ENCODE assay signal across 8 cellular contexts in the genomic region with DNA sequence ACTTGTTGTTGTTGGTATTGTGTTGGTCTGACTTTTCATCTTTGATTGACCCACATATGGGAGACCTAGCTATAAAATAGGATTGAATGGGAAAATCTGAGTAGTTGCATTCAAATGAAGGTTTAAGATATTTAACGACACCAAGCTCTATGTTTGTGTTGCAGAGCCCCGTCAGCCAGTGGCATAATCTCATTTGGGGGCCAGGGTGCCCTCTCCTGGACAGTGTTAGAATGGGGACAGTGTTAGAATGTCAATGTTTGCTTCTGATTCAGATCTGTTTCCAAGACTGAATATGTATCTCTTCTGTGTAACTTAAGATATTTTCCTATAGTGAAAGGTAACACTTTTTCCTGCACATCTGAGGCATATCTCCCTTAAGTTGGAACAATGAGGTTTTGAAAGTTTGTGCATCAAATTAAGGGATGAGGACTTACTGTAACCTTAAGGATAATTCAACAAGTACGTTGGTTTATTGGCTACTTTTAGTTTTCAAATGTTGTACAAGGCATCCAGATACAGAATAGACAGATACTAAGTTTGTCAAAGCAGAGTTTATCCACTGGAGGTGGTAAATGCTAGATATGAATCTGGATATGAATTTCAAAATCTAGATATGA. TPM values are rescaled to one million over a fixed set of nuclear protein-coding genes. Genes with fewer than 3 reads are reported as not detected.
DNase-seq lines count a peak whose midpoint lies in the region; ATAC-seq and TF ChIP-seq lines count a peak whose summit lies in the region.

No MANE protein-coding gene starts in this region.

- no peak overlapping the region for H3K4me2 ChIP-seq in OCI-LY1 (ENCODE audit: low read length)

- H4K20me1 ChIP-seq in OCI-LY1 (ENCODE audit: insufficient read depth, low read length), result no peaks in the 10 kb centered on the region

- DNase-seq in NCI-H1092 treated with DMSO at 0.1 percent for 48 hours (lab: John Stamatoyannopoulos, UW) (peak; percentile 12), NCI-H1092 (lab: John Stamatoyannopoulos, UW) (no peak), HFF-Myc (ENCODE audit: extremely low read depth, low read depth) (no peak), fibroblast of villous mesenchyme (ENCODE audit: low read depth) (peak; percentile 34), omental fat pad (ENCODE audit: low spot score) (peak; percentile 66), vagina (ENCODE audit: extremely low spot score in 2 of 2) (no peak)
- peak; percentile 69 to 73 for DNase-seq in activated T-cell treated with anti-CD3 and anti-CD28 coated beads, Interleukin-2, amount 50 U/mL, for 48 hours

- H3F3A ChIP-seq in OCI-LY1 (ENCODE audit: insufficient read depth, low read length), result no peaks in the 10 kb centered on the region

- H3K79me2 ChIP-seq in OCI-LY1 (ENCODE audit: insufficient read depth, low read length), result no peaks in the 10 kb centered on the region

- no peak overlapping the region for H3K4me3 ChIP-seq in HFF-Myc (replicated peaks; ENCODE audit: low read depth, low read length)
- H3K4me3 ChIP-seq in OCI-LY1 (ENCODE audit: low read depth, low read length, poor library complexity, severe bottlenecking), result no peak overlapping the region
- no peak overlapping the region for H3K4me3 ChIP-seq in fibroblast of villous mesenchyme (ENCODE audit: low read depth, low read length)
- no peak overlapping the region for H3K4me3 ChIP-seq in vagina

- TF ChIP-seq POLR2A in vagina (IDR thresholded peaks at IDR 0.05), result no peak

- peak; percentile 54 for ATAC-seq in omental fat pad (ENCODE audit: low FRiP score)

- no peaks in the 10 kb centered on the region for H3K9me2 ChIP-seq in OCI-LY1 (ENCODE audit: low read depth, low read length)

- TF ChIP-seq CTCF in HFF-Myc (IDR thresholded peaks at IDR 0.05; ENCODE audit: low read depth, low read length, missing control alignments) (peak; percentile 68), OCI-LY1 (IDR thresholded peaks at IDR 0.05; ENCODE audit: low read length) (peak; percentile 81), fibroblast of villous mesenchyme (IDR thresholded peaks at IDR 0.05; ENCODE audit: insufficient read depth, low read depth, low read length) (peak; percentile 64), omental fat pad (IDR thresholded peaks at IDR 0.05) (no peak), vagina (IDR thresholded peaks at IDR 0.05) (peak in 2 of 3 experiments; percentile 23 to 65)

- H3K9me3 ChIP-seq in OCI-LY1 (ENCODE audit: low read length) (no peaks in the 10 kb centered on the region), vagina (no peaks in the 10 kb centered on the region)

- H3K36me3 ChIP-seq in OCI-LY1 (ENCODE audit: insufficient read depth, low read length) (no peaks in the 10 kb centered on the region), vagina (no peaks in the 10 kb centered on the region)

- H3K27me3 ChIP-seq in OCI-LY1 (ENCODE audit: insufficient read depth, low read length) (no peaks in the 10 kb centered on the region), vagina (no peaks in the 10 kb centered on the region)

- H2AFZ ChIP-seq in OCI-LY1 (ENCODE audit: low read length), result no peak overlapping the region

- H3K9ac ChIP-seq in OCI-LY1 (ENCODE audit: low read length), result no peak overlapping the region

- H3K4me1 ChIP-seq in OCI-LY1 (ENCODE audit: insufficient read depth, low read length, severe bottlenecking) (no peaks in the 10 kb centered on the region), vagina (no peaks in the 10 kb centered on the region)

- intact Hi-C loops in vagina (cut with DNase I), result no loop called here

- H3K27ac ChIP-seq in OCI-LY1 (ENCODE audit: low read depth, low read length, poor library complexity, severe bottlenecking), result no peak overlapping the region
- H3K27ac ChIP-seq in vagina, result no peak overlapping the region

RNA-seq across cellular contexts. Expression of a gene that starts 5.3 kb away (rescaled TPM):
- total RNA-seq in fibroblast of villous mesenchyme, result not detected in 2 replicates
- total RNA-seq in omental fat pad, result not detected
- total RNA-seq in vagina, result not detected

RNA-seq across cellular contexts. Expression of a gene that starts 41.8 kb away (rescaled TPM):
- not detected in 2 replicates for total RNA-seq in fibroblast of villous mesenchyme
- not detected for total RNA-seq in omental fat pad
- total RNA-seq in vagina, result not detected

RNA-seq across cellular contexts. Expression of a gene that starts 54.1 kb away (rescaled TPM):
- total RNA-seq in fibroblast of villous mesenchyme (under 0.01 TPM in 1 of 2 replicates, not detected in the other), omental fat pad (not detected), vagina (not detected)

RNA-seq across cellular contexts. Expression of a gene that starts 57.3 kb away (rescaled TPM):
- total RNA-seq in fibroblast of villous mesenchyme (not detected in 2 replicates), omental fat pad (under 1 TPM in 1 of 4 donors, not detected in 3; 0.46 TPM), vagina (not detected)

Comparison
In these comparisons a context has a peak if more than half of its experiments do, and no peak if none do; other contexts are left out.
1. DNase-seq: peak in NCI-H1092 treated with DMSO at 0.1 percent for 48 hours (single experiment), activated T-cell treated with anti-CD3 and anti-CD28 coated beads, Interleukin-2, amount 50 U/mL, for 48 hours (2 of 2), fibroblast of villous mesenchyme (single experiment) and omental fat pad (single experiment); none in NCI-H1092 (single experiment), HFF-Myc (single experiment) and vagina (0 of 2).
2. CTCF ChIP-seq: peak in HFF-Myc (single experiment), OCI-LY1 (single experiment), fibroblast of villous mesenchyme (single experiment) and vagina (2 of 3); none in omental fat pad (0 of 3).